Comparison of ENCODE assay signal across 1 cellular context in genomic region chr2:168359082-168359481, GRCh38.
TF ChIP-seq lines count a peak whose summit lies in the region.

No MANE protein-coding gene starts in this region.

TF ChIP-seq in HepG2, 621 proteins besides CTCF, POLR2A, EP300 and RAD21 (continued from another document):
- no peak for TF ChIP-seq SNAPC4 (CRISPR knock-in tag; IDR thresholded peaks at IDR 0.05)
- TF ChIP-seq TCF12 (IDR thresholded peaks at IDR 0.05) = no peak
- TF ChIP-seq TCF12 (CRISPR knock-in tag; IDR thresholded peaks at IDR 0.05) = no peak
TF ChIP-seq in HepG2: peak in this region for 1.
